ENCODE assay signal across 8 cellular contexts in genomic region chr10:91924212-91925021, GRCh38. TPM values are rescaled to one million over a fixed set of nuclear protein-coding genes. Genes with fewer than 3 reads are reported as not detected.
A peak's percentile ranks its signal among the peaks of the same experiment; 100 is the strongest.
DNase-seq lines count a peak whose midpoint lies in the region; ATAC-seq and TF ChIP-seq lines count a peak whose summit lies in the region.

No MANE protein-coding gene starts in this region.

- H3K4me1 ChIP-seq in CD4-positive, alpha-beta memory T cell (ENCODE audit: insufficient read depth, low read length), result peaks cover 56% of the 10 kb centered on the region

- H3K9me3 Mint-ChIP-seq in CD4-positive, alpha-beta memory T cell, result peaks cover 0 to 2% (median 0%) of the 10 kb centered on the region in 8 donors

- POLR2A ChIA-PET in CD4-positive, alpha-beta memory T cell (lab: Charles Lee; ENCODE audit: partially characterized antibody), result interaction anchor here (0.6 to 3.8 kb wide), 21 partner anchors 8 to 1778 kb away, joined by 3 to 65 read pairs (median 7); partner anchors contain the start of genes CPEB3, FGFBP3, FRA10AC1 and KIF11

- peak; percentile 19 for ATAC-seq in GM21367 (IDR thresholded peaks at IDR 0.05; ENCODE audit: unreplicated experiment)

- no peaks in the 10 kb centered on the region for H3K27me3 ChIP-seq in CD4-positive, alpha-beta memory T cell (ENCODE audit: insufficient read depth, low read length)
- no peaks in the 10 kb centered on the region for H3K27me3 ChIP-seq in layer of hippocampus (ENCODE audit: control insufficient read depth, insufficient read depth, low read length)

- H3K4me1 Mint-ChIP-seq in CD4-positive, alpha-beta memory T cell, result peaks cover 36 to 58% (median 44%) of the 10 kb centered on the region in 4 donors

- H3K27ac ChIP-seq in CD4-positive, alpha-beta memory T cell (ENCODE audit: low read depth, low read length), result peak overlapping the region; percentile 91
- H3K27ac ChIP-seq in KOPT-K1 (ENCODE audit: low read depth, low read length, poor library complexity, severe bottlenecking) (peak overlapping the region; percentile 84), layer of hippocampus (ENCODE audit: low read depth, low read length) (peak overlapping the region; percentile 91), temporal lobe (ENCODE audit: low read depth, low read length) (peak overlapping the region; percentile 91)

- peaks cover 13 to 21% of the 10 kb centered on the region in 2 donors for H3K36me3 Mint-ChIP-seq in CD4-positive, alpha-beta memory T cell

- no peaks in the 10 kb centered on the region for H3K27me3 Mint-ChIP-seq in CD4-positive, alpha-beta memory T cell

- intact Hi-C loops in CD4-positive, alpha-beta memory T cell (cut with micrococcal nuclease), result loop anchor here (2.0 to 5.0 kb wide), 3 partner anchors 668 to 1778 kb away; partner anchors contain the start of genes FRA10AC1 and KIF11

- peak overlapping the region; percentile 79 to 87 for H3K4me3 ChIP-seq in CD4-positive, alpha-beta memory T cell (ENCODE audit: low read length in 2 of 2)
- peak overlapping the region; percentile 95 for H3K4me3 ChIP-seq in astrocyte of the cerebellum (ENCODE audit: low read depth, low read length)

- CTCF ChIA-PET in CD4-positive, alpha-beta memory T cell (lab: Charles Lee; ENCODE audit: partially characterized antibody), result interaction anchor here (0.7 to 7.1 kb wide), 10 partner anchors 10 to 666 kb away, joined by 3 to 54 read pairs (median 4); partner anchors contain the start of genes FGFBP3 and TNKS2

- no peak for TF ChIP-seq CTCF in astrocyte of the cerebellum (IDR thresholded peaks at IDR 0.05; ENCODE audit: low read depth, low read length, missing control alignments)

- no peak for DNase-seq in CD4-positive, alpha-beta memory T cell
- DNase-seq in astrocyte of the cerebellum (ENCODE audit: low read depth), result no peak
- no peak for DNase-seq in HuH-7 (ENCODE audit: low spot score)
- DNase-seq in NCI-H446 treated with DMSO at 0.1 percent for 48 hours (lab: John Stamatoyannopoulos, UW), result no peak

- H3K36me3 ChIP-seq in CD4-positive, alpha-beta memory T cell (ENCODE audit: insufficient read depth, low read length), result no peaks in the 10 kb centered on the region
- peaks cover 28% of the 10 kb centered on the region for H3K36me3 ChIP-seq in KOPT-K1 (ENCODE audit: insufficient read depth, low read length)

- H3K27ac Mint-ChIP-seq in CD4-positive, alpha-beta memory T cell, result peak overlapping the region; percentile 96 to 100 (median 99)

- H3K4me3 Mint-ChIP-seq in CD4-positive, alpha-beta memory T cell, result peak overlapping the region; percentile 90 to 99 (median 94)

- no peaks in the 10 kb centered on the region for H3K9me3 ChIP-seq in CD4-positive, alpha-beta memory T cell (ENCODE audit: control insufficient read depth in 1 of 2, low read length in 2 of 2)
- peaks cover 4% of the 10 kb centered on the region for H3K9me3 ChIP-seq in KOPT-K1 (ENCODE audit: insufficient read depth, low read length, poor library complexity, severe bottlenecking)

- in situ Hi-C loops in astrocyte of the cerebellum (cut with HindIII; ENCODE audit: low sequenced_read_pairs), result no loop called here

RNA-seq across cellular contexts. Expression of gene BTAF1, which starts 0.8 kb away (rescaled TPM):
- total RNA-seq in CD4-positive, alpha-beta memory T cell, result 10 to 100 TPM; 69.1 to 76.9 TPM
- 10 to 100 TPM in 1 of 2 donors, 1 to 10 TPM in 1; 6.0 to 13.9 TPM for polyA plus RNA-seq in CD4-positive, alpha-beta memory T cell
- 50.4 TPM for total RNA-seq in temporal lobe

RNA-seq across cellular contexts. Expression of gene FGFBP3, which starts 15.1 kb away (rescaled TPM):
- total RNA-seq in CD4-positive, alpha-beta memory T cell, result 1 to 10 TPM; 6.2 to 6.5 TPM
- polyA plus RNA-seq in CD4-positive, alpha-beta memory T cell, result 1 to 10 TPM; 1.1 to 2.6 TPM
- 22.1 TPM for total RNA-seq in temporal lobe
